Comparison of ENCODE assay signal across 8 cellular contexts in the genomic region with DNA sequence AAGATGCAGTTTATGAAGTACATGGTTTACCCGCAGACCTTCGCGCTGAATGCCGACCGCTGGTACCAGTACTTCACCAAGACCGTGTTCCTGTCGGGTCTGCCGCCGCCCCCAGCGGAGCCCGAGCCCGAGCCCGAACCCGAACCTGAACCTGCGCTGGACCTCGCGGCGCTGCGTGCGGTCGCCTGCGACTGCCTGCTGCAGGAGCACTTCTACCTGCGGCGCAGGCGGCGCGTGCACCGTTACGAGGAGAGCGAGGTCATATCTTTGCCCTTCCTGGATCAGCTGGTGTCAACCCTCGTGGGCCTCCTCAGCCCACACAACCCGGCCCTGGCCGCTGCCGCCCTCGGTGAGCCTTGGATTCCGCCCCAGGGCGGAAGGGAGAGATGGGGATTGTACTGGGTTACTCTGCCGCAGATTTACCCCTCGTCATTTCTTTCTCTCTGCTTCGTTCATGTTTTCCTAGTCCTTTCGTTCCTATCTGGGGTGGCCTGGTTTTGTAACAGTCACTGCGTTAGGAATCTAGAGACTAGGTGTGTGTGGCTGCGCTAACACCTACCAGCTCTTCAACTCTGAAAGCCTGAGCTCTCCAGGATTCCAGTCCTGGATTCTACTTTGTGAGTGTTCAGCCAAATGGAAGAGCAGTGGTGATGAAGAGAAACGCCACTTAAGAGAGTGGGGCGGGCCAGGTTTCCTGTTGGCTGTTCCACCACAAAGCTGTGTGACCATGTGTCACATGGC. TPM values are rescaled to one million over a fixed set of nuclear protein-coding genes. Genes with fewer than 3 reads are reported as not detected.
DNase-seq lines count a peak whose midpoint lies in the region; ATAC-seq and TF ChIP-seq lines count a peak whose summit lies in the region.

No MANE protein-coding gene starts in this region.

- peak overlapping the region; percentile 98 for H3K4me3 Mint-ChIP-seq in activated CD8-positive, alpha-beta T cell treated with anti-CD3 and anti-CD28 coated beads for 36 hours
- H3K4me3 Mint-ChIP-seq in endodermal cell, result peak overlapping the region; percentile 95

- H3K27ac Mint-ChIP-seq in activated CD8-positive, alpha-beta T cell treated with anti-CD3 and anti-CD28 coated beads for 36 hours, result peak overlapping the region; percentile 98
- peak overlapping the region; percentile 99 for H3K27ac Mint-ChIP-seq in endodermal cell

- in situ Hi-C loops in GM18951 (cut with MboI; ENCODE audit: low sequenced_read_pairs, unreplicated experiment), result no loop called here

- peak overlapping the region; percentile 74 for H3K27ac ChIP-seq in endodermal cell (ENCODE audit: low read depth, low read length)

- H3K4me3 ChIP-seq in endodermal cell (ENCODE audit: low read length), result peak overlapping the region; percentile 97
- peak overlapping the region; percentile 77 for H3K4me3 ChIP-seq in mononuclear cell (ENCODE audit: low read length)

- H3K36me3 ChIP-seq in endodermal cell (ENCODE audit: control insufficient read depth, insufficient read depth, low read length), result peaks cover 33% of the 10 kb centered on the region

- peaks cover 36% of the 10 kb centered on the region for H3K36me3 Mint-ChIP-seq in activated CD8-positive, alpha-beta T cell treated with anti-CD3 and anti-CD28 coated beads for 36 hours (ENCODE audit: low read depth)
- H3K36me3 Mint-ChIP-seq in endodermal cell (ENCODE audit: low read depth), result peaks cover 22% of the 10 kb centered on the region

- TF ChIP-seq CTCF in activated CD8-positive, alpha-beta T cell treated with anti-CD3 and anti-CD28 coated beads for 36 hours (IDR thresholded peaks at IDR 0.05), result no peak
- TF ChIP-seq CTCF in endodermal cell (conservative IDR thresholded peaks at IDR 0.05), result no peak

- peaks cover 29% of the 10 kb centered on the region for H3K4me1 Mint-ChIP-seq in activated CD8-positive, alpha-beta T cell treated with anti-CD3 and anti-CD28 coated beads for 36 hours (ENCODE audit: low read depth)
- peaks cover 18% of the 10 kb centered on the region for H3K4me1 Mint-ChIP-seq in endodermal cell

- H3K27me3 ChIP-seq in endodermal cell (ENCODE audit: control insufficient read depth, insufficient read depth, low read length, poor library complexity, severe bottlenecking), result no peaks in the 10 kb centered on the region
- no peaks in the 10 kb centered on the region for H3K27me3 ChIP-seq in mononuclear cell (ENCODE audit: insufficient read depth, low read length)

- intact Hi-C loops in activated CD8-positive, alpha-beta T cell treated with anti-CD3 and anti-CD28 coated beads for 36 hours (cut with micrococcal nuclease), result no loop called here

- no peaks in the 10 kb centered on the region for H3K9me3 ChIP-seq in endodermal cell (ENCODE audit: control insufficient read depth, low read length)
- H3K9me3 ChIP-seq in mononuclear cell (ENCODE audit: low read depth, low read length), result no peaks in the 10 kb centered on the region

- ATAC-seq in HG03175 (IDR thresholded peaks at IDR 0.05; ENCODE audit: unreplicated experiment), result peak; percentile 46
- ATAC-seq in activated CD8-positive, alpha-beta T cell treated with anti-CD3 and anti-CD28 coated beads for 36 hours, result peak; percentile 48

- CTCF ChIA-PET in activated CD8-positive, alpha-beta T cell treated with anti-CD3 and anti-CD28 coated beads for 36 hours (lab: Charles Lee), result no interaction called here

- WGBS in endodermal cell (ENCODE audit: insufficient coverage in 1 of 2, insufficient read length in 1 of 2), 2 experiments, result 0 to 2% methylated on average over 11 to 45 of the region's 45 CpGs

- POLR2A ChIA-PET in activated CD8-positive, alpha-beta T cell treated with anti-CD3 and anti-CD28 coated beads for 36 hours (lab: Charles Lee), result no interaction called here

- H3K27me3 Mint-ChIP-seq in activated CD8-positive, alpha-beta T cell treated with anti-CD3 and anti-CD28 coated beads for 36 hours, result peaks cover 4% of the 10 kb centered on the region
- H3K27me3 Mint-ChIP-seq in endodermal cell (ENCODE audit: insufficient read depth), result no peaks in the 10 kb centered on the region

- DNase-seq in AML-193 (lab: John Stamatoyannopoulos, UW) (peak; percentile 53 to 59), NCI-H460 (ENCODE audit: extremely low read depth, low read depth) (peak; percentile 31), endodermal cell (peak; percentile 72)
- DNase-seq in activated CD8-positive, alpha-beta T cell treated with anti-CD3 and anti-CD28 coated beads for 36 hours, result peak; percentile 81
- peak; percentile 13 for DNase-seq in stimulated activated CD8-positive, alpha-beta memory T cell treated with anti-CD3 and anti-CD28 coated beads, Interleukin-4, amount 100 ng/mL, for 24 hours (ENCODE audit: low read depth)

- peak overlapping the region; percentile 77 for H3K9ac ChIP-seq in endodermal cell (ENCODE audit: extremely low read depth, low read length, poor library complexity, severe bottlenecking)

- H3K4me1 ChIP-seq in endodermal cell (ENCODE audit: control insufficient read depth, insufficient read depth, low read length) (peaks cover 3% of the 10 kb centered on the region), mononuclear cell (ENCODE audit: insufficient read depth, low read length) (peaks cover 7% of the 10 kb centered on the region)

- TF ChIP-seq POLR2A in GM18951 (IDR thresholded peaks at IDR 0.05; ENCODE audit: extremely low read depth, insufficient read depth, insufficient read length), result peak; percentile 34

- no peaks in the 10 kb centered on the region for H3K9me3 Mint-ChIP-seq in activated CD8-positive, alpha-beta T cell treated with anti-CD3 and anti-CD28 coated beads for 36 hours
- no peaks in the 10 kb centered on the region for H3K9me3 Mint-ChIP-seq in endodermal cell

RNA-seq across cellular contexts. Expression of gene MRPS30, which starts 0.6 kb away (rescaled TPM):
- total RNA-seq in NCI-H460 (2014; rRNA removed; shearing (Covaris generic)), result 129 and 139 TPM in 2 replicates
- polyA plus RNA-seq in NCI-H460 (2014; cell fraction: nucleus; rRNA removed), result 91.6 and 115 TPM in 2 replicates
- 10 to 100 TPM; 60.1 to 62.1 TPM for total RNA-seq in activated CD8-positive, alpha-beta T cell treated with anti-CD3 and anti-CD28 coated beads for 36 hours
- total RNA-seq in endodermal cell, result 10 to 100 TPM; 47.1 to 54.2 TPM
- polyA plus RNA-seq in endodermal cell (2013, experiment 1 of 2), result 48.6 TPM
- 44.3 TPM for polyA plus RNA-seq in endodermal cell (2013, experiment 2 of 2)
- 44.8 TPM for total RNA-seq in mononuclear cell

Comparison
In these comparisons a context has a peak if more than half of its experiments do, and no peak if none do; other contexts are left out.
1. Peak in every context shown above with its lines: DNase-seq, ATAC-seq, H3K4me3 ChIP-seq and H3K27ac ChIP-seq.
2. DNase-seq: peak in every context shown above with its lines; median percentile 81 in activated CD8-positive, alpha-beta T cell treated with anti-CD3 and anti-CD28 coated beads for 36 hours; 72 in endodermal cell; 56 in AML-193; 31 in NCI-H460; 13 in stimulated activated CD8-positive, alpha-beta memory T cell treated with anti-CD3 and anti-CD28 coated beads, Interleukin-4, amount 100 ng/mL, for 24 hours.